ENCODE assay signal across 25 cellular contexts in genomic region chr17:40374965-40375498, GRCh38. TPM values are rescaled to one million over a fixed set of nuclear protein-coding genes. Genes with fewer than 3 reads are reported as not detected.
"Had no signal": no experiment of that assay in that cellular context is flagged by ENCODE, and none has a peak within 500 bp of the region (broad histone marks: within the 10 kb centered on the region; RNA-seq: fewer than 3 reads in every experiment).

No MANE protein-coding gene starts in this region.

- H3K27ac Mint-ChIP-seq: activated naive CD8-positive, alpha-beta T cell; activated T-cell treated with anti-CD3 and anti-CD28 coated beads, Interleukin-2, amount 50 U/mL, for 72 hours; nephron; stimulated activated effector memory CD8-positive, alpha-beta T cell treated with anti-CD3 and anti-CD28 coated beads, Interleukin-12 subunit alpha, Interleukin-12 subunit beta, amount 100 ng/mL, for 72 hours; T-helper 17 cell had no signal

- ATAC-seq: body of pancreas; gastrocnemius medialis; left cardiac atrium; stimulated activated effector memory CD8-positive, alpha-beta T cell treated with anti-CD3 and anti-CD28 coated beads, Interleukin-12 subunit alpha, Interleukin-12 subunit beta, amount 100 ng/mL, for 72 hours; stimulated activated naive CD8-positive, alpha-beta T cell treated with anti-CD3 and anti-CD28 coated beads, Interleukin-15, amount 100 ng/mL, for 72 hours; T-helper 17 cell; WTC11 had no signal

- H3K9me3 Mint-ChIP-seq: nephron; stimulated activated effector memory CD8-positive, alpha-beta T cell treated with anti-CD3 and anti-CD28 coated beads, Interleukin-12 subunit alpha, Interleukin-12 subunit beta, amount 100 ng/mL, for 72 hours had no signal

- H3K36me3 Mint-ChIP-seq: activated naive CD8-positive, alpha-beta T cell; stimulated activated effector memory CD8-positive, alpha-beta T cell treated with anti-CD3 and anti-CD28 coated beads, Interleukin-12 subunit alpha, Interleukin-12 subunit beta, amount 100 ng/mL, for 72 hours had no signal

- DNase-seq: activated CD4-positive, alpha-beta T cell treated with anti-CD3 and anti-CD28 coated beads for 1 hour; activated effector memory CD4-positive, alpha-beta T cell treated with Interleukin-2 at 50 U/mL for 16 hours; activated naive CD4-positive, alpha-beta T cell treated with Interleukin-2 at 50 U/mL for 16 hours; activated T-cell treated with anti-CD3 and anti-CD28 coated beads, Interleukin-2, amount 50 U/mL, for 72 hours; anterior cingulate cortex; body of pancreas; dermis blood vessel endothelial cell; effector CD4-positive, alpha-beta T cell; gastrocnemius medialis; glutamatergic neuron; left cardiac atrium; mammary epithelial cell; sigmoid colon; small intestine; stimulated activated CD4-positive, alpha-beta T cell treated with anti-CD3 and anti-CD28 coated beads, Interleukin-4, amount 100 ng/mL, for 24 hours; substantia nigra; T-helper 17 cell; T1000; thyroid gland had no signal

- H3K4me3 Mint-ChIP-seq: activated naive CD8-positive, alpha-beta T cell; stimulated activated effector memory CD8-positive, alpha-beta T cell treated with anti-CD3 and anti-CD28 coated beads, Interleukin-12 subunit alpha, Interleukin-12 subunit beta, amount 100 ng/mL, for 72 hours; stimulated activated naive CD8-positive, alpha-beta T cell treated with anti-CD3 and anti-CD28 coated beads, Interleukin-15, amount 100 ng/mL, for 72 hours; T-helper 17 cell; WTC11 had no signal

- H3K4me1 Mint-ChIP-seq: nephron had no signal

RNA-seq across cellular contexts. Expression of gene GJD3, which starts 10.5 kb away (rescaled TPM):
- total RNA-seq: activated T-cell treated with anti-CD3 and anti-CD28 coated beads, Interleukin-2, amount 50 U/mL, for 72 hours; epithelial cell of proximal tubule; T-helper 17 cell had no signal
